In genomic region chr3:14047027-14047426, GRCh38 we compare ENCODE assay signal across 1 cellular context.
TF ChIP-seq lines count a peak whose summit lies in the region.

No MANE protein-coding gene starts in this region.

TF ChIP-seq in K562, 482 proteins besides CTCF, POLR2A, EP300 and RAD21 (continued from another document and continues in another):
- TF ChIP-seq ATF4 (CRISPR knock-in tag; IDR thresholded peaks at IDR 0.05) (peak; percentile 92), PRMT5 (CRISPR knock-in tag; IDR thresholded peaks at IDR 0.05) (no peak), ZNF253 (CRISPR knock-in tag; conservative IDR thresholded peaks at IDR 0.05) (no peak), JUNB (CRISPR knock-in tag; conservative IDR thresholded peaks at IDR 0.05) (no peak), CEBPZ (IDR thresholded peaks at IDR 0.05; ENCODE audit: borderline replicate concordance, low read depth, low read length) (no peak), CEBPB (tag; IDR thresholded peaks at IDR 0.05) (peak; percentile 47), MCM7 (IDR thresholded peaks at IDR 0.05) (no peak), VEZF1 (CRISPR knock-in tag; IDR thresholded peaks at IDR 0.05) (no peak), KLF13 (tag; IDR thresholded peaks at IDR 0.05; ENCODE audit: borderline replicate concordance, low read depth) (no peak), IRF1 (CRISPR knock-in tag; IDR thresholded peaks at IDR 0.05; ENCODE audit: borderline replicate concordance) (no peak), ZBTB40 (IDR thresholded peaks at IDR 0.05) (peak; percentile 37; the same call in 1 of the 2 replicates), ZBTB40 (CRISPR knock-in tag; IDR thresholded peaks at IDR 0.05) (no peak), ELF2 (CRISPR knock-in tag; IDR thresholded peaks at IDR 0.05) (no peak), ZNF24 (IDR thresholded peaks at IDR 0.05) (no peak), ZSCAN29 (IDR thresholded peaks at IDR 0.05) (no peak), BMI1 (IDR thresholded peaks at IDR 0.05; ENCODE audit: low read length) (peak; percentile 51; the same call in 1 of the 2 replicates), ILF3 (IDR thresholded peaks at IDR 0.05; ENCODE audit: borderline replicate concordance) (no peak), ZNF766 (CRISPR knock-in tag; conservative IDR thresholded peaks at IDR 0.05) (no peak), HINFP (tag; conservative IDR thresholded peaks at IDR 0.05; ENCODE audit: low read depth) (no peak), ZNF143 (CRISPR knock-in tag; IDR thresholded peaks at IDR 0.05) (no peak), JUND (IDR thresholded peaks at IDR 0.05; ENCODE audit: borderline replicate concordance, low read depth, low read length) (0 out of 2 replicates have a peak, but pooled peaks have one; percentile 28), JUND (tag; IDR thresholded peaks at IDR 0.05; ENCODE audit: borderline replicate concordance, low read depth, low read length) (no peak), SMAD1 (IDR thresholded peaks at IDR 0.05; ENCODE audit: low read depth, low read length, partially characterized antibody) (no peak), KLF1 (tag; IDR thresholded peaks at IDR 0.05) (no peak), FOSL1 (tag; conservative IDR thresholded peaks at IDR 0.05) (peak; percentile 24; the same call in 1 of the 2 replicates), PPARD (CRISPR knock-in tag; IDR thresholded peaks at IDR 0.05) (no peak), ZNF282 (CRISPR knock-in tag; IDR thresholded peaks at IDR 0.05) (no peak), ZNF263 (CRISPR knock-in tag; IDR thresholded peaks at IDR 0.05; ENCODE audit: borderline replicate concordance) (no peak), HIVEP1 (CRISPR knock-in tag; IDR thresholded peaks at IDR 0.05) (no peak), MYC (IDR thresholded peaks at IDR 0.05; ENCODE audit: low read depth, low read length) (peak; percentile 87), MYC (CRISPR knock-in tag; IDR thresholded peaks at IDR 0.05; ENCODE audit: borderline replicate concordance, low read depth) (no peak), FOXM1 (IDR thresholded peaks at IDR 0.05; ENCODE audit: low read depth) (peak; percentile 71; the same call in 1 of the 2 replicates), FOXM1 (CRISPR knock-in tag; IDR thresholded peaks at IDR 0.05; ENCODE audit: low read depth) (no peak), KDM5B (IDR thresholded peaks at IDR 0.05; ENCODE audit: insufficient replicate concordance, low read depth, low read length) (no peak), RREB1 (CRISPR knock-in tag; IDR thresholded peaks at IDR 0.05) (no peak), MAZ (CRISPR knock-in tag; conservative IDR thresholded peaks at IDR 0.05 in 1 of 2, IDR thresholded peaks at IDR 0.05 in 1 of 2) (peak in 1 of 2 experiments; percentile 4; a peak in 1 of 4 replicates), SAFB (IDR thresholded peaks at IDR 0.05; ENCODE audit: borderline replicate concordance, low read depth, low read length) (no peak), CTBP1 (IDR thresholded peaks at IDR 0.05; ENCODE audit: borderline replicate concordance) (peak; percentile 21; the same call in 1 of the 2 replicates), ZSCAN32 (CRISPR knock-in tag; IDR thresholded peaks at IDR 0.05) (0 out of 2 replicates have a peak, but pooled peaks have one; percentile 68), ZKSCAN3 (CRISPR knock-in tag; IDR thresholded peaks at IDR 0.05) (no peak)
